ENCODE assay signal across 17 cellular contexts in genomic region chr6:54107470-54107869, GRCh38. TPM values are rescaled to one million over a fixed set of nuclear protein-coding genes. Genes with fewer than 3 reads are reported as not detected.
"Had no signal": no experiment of that assay in that cellular context is flagged by ENCODE, and none has a peak within 500 bp of the region (broad histone marks: within the 10 kb centered on the region; RNA-seq: fewer than 3 reads in every experiment).

No MANE protein-coding gene starts in this region.

- H3K4me1 Mint-ChIP-seq: naive B cell; stimulated activated effector memory CD8-positive, alpha-beta T cell treated with anti-CD3 and anti-CD28 coated beads, Interleukin-12 subunit alpha, Interleukin-12 subunit beta, amount 100 ng/mL, for 72 hours had no signal

- H3K4me1 ChIP-seq: breast epithelium, parathyroid adenoma had no signal

- ATAC-seq: activated CD4-positive, CD25-positive, alpha-beta regulatory T cell treated with anti-CD3 and anti-CD28 coated beads, Interleukin-2, amount 50 U/mL, for 24 hours; activated naive CD4-positive, alpha-beta T cell treated with anti-CD3 and anti-CD28 coated beads, Interleukin-2, amount 50 U/mL, for 72 hours; gastroesophageal sphincter; stimulated activated effector memory CD8-positive, alpha-beta T cell treated with anti-CD3 and anti-CD28 coated beads, Interleukin-12 subunit alpha, Interleukin-12 subunit beta, amount 100 ng/mL, for 72 hours had no signal

- H3K27ac ChIP-seq: breast epithelium, gastroesophageal sphincter, hepatocyte, parathyroid adenoma had no signal

- H3K36me3 Mint-ChIP-seq: activated naive CD4-positive, alpha-beta T cell treated with anti-CD3 and anti-CD28 coated beads, Interleukin-2, amount 50 U/mL, for 72 hours; naive B cell; stimulated activated effector memory CD8-positive, alpha-beta T cell treated with anti-CD3 and anti-CD28 coated beads, Interleukin-12 subunit alpha, Interleukin-12 subunit beta, amount 100 ng/mL, for 72 hours had no signal

- DNase-seq: activated T-cell treated with anti-CD3 and anti-CD28 coated beads, Interleukin-2, amount 50 U/mL, for 1 hour; amniotic stem cell; naive B cell; retina had no signal

- H3K4me2 ChIP-seq: hepatocyte, smooth muscle cell had no signal

- H3K27me3 Mint-ChIP-seq: naive B cell had no signal

- H3K4me3 ChIP-seq: breast epithelium, gastroesophageal sphincter, hepatocyte, lung, smooth muscle cell, tibial nerve had no signal

- H3K9me3 Mint-ChIP-seq: activated naive CD4-positive, alpha-beta T cell treated with anti-CD3 and anti-CD28 coated beads, Interleukin-2, amount 50 U/mL, for 72 hours; stimulated activated effector memory CD8-positive, alpha-beta T cell treated with anti-CD3 and anti-CD28 coated beads, Interleukin-12 subunit alpha, Interleukin-12 subunit beta, amount 100 ng/mL, for 72 hours had no signal

- H2AFZ ChIP-seq: hepatocyte, parathyroid adenoma had no signal

- H3K27ac Mint-ChIP-seq: activated naive CD4-positive, alpha-beta T cell treated with anti-CD3 and anti-CD28 coated beads, Interleukin-2, amount 50 U/mL, for 72 hours; naive B cell; stimulated activated effector memory CD8-positive, alpha-beta T cell treated with anti-CD3 and anti-CD28 coated beads, Interleukin-12 subunit alpha, Interleukin-12 subunit beta, amount 100 ng/mL, for 72 hours had no signal

- H3K9ac ChIP-seq: parathyroid adenoma had no signal

- H3K9me3 ChIP-seq: breast epithelium, gastroesophageal sphincter, tibial nerve had no signal

- H3K27me3 ChIP-seq: breast epithelium, gastroesophageal sphincter, hepatocyte, tibial nerve had no signal

- H3K36me3 ChIP-seq: breast epithelium, gastroesophageal sphincter, tibial nerve had no signal

- H3K4me3 Mint-ChIP-seq: naive B cell; stimulated activated effector memory CD8-positive, alpha-beta T cell treated with anti-CD3 and anti-CD28 coated beads, Interleukin-12 subunit alpha, Interleukin-12 subunit beta, amount 100 ng/mL, for 72 hours had no signal

- H3K79me2 ChIP-seq: hepatocyte, parathyroid adenoma had no signal

RNA-seq across cellular contexts. Expression of gene MLIP, which starts 3.8 kb away (rescaled TPM):
- total RNA-seq: activated naive CD4-positive, alpha-beta T cell treated with anti-CD3 and anti-CD28 coated beads, Interleukin-2, amount 50 U/mL, for 72 hours; fibroblast of lung; kidney epithelial cell; smooth muscle cell; T-helper 2 cell treated with Interferon-gamma antibody and Interleukin-4, amounts not matched to agents 100 ng/mL and 5 ng/mL, for 36 hours had no signal
- polyA plus RNA-seq: smooth muscle cell had no signal
